Comparison of ENCODE assay signal across 23 cellular contexts in genomic region chr3:67405193-67405592, GRCh38.
DNase-seq lines count a peak whose midpoint lies in the region; ATAC-seq, FAIRE-seq and TF ChIP-seq lines count a peak whose summit lies in the region.
"Had no signal": no experiment of that assay in that cellular context is flagged by ENCODE, and none has a peak within 500 bp of the region (broad histone marks: within the 10 kb centered on the region; RNA-seq: fewer than 3 reads in every experiment).

No MANE protein-coding gene starts in this region.

- H3K4me3 Mint-ChIP-seq in activated naive CD4-positive, alpha-beta T cell treated with anti-CD3 and anti-CD28 coated beads, Interleukin-2, amount 50 U/mL, for 24 hours, result no peak overlapping the region
- H3K4me3 Mint-ChIP-seq in activated naive CD4-positive, alpha-beta T cell treated with anti-CD3 and anti-CD28 coated beads for 36 hours, result no peak overlapping the region
- no peak overlapping the region for H3K4me3 Mint-ChIP-seq in progenitor cell of endocrine pancreas (ENCODE audit: low read depth)
- H3K4me3 Mint-ChIP-seq: B cell; CD4-positive, alpha-beta T cell; CD8-positive, alpha-beta T cell had no signal

- no peak overlapping the region for H2BK15ac ChIP-seq in mesendoderm (replicated peaks; ENCODE audit: low read depth)

- no peak for DNase-seq in activated naive CD4-positive, alpha-beta T cell treated with anti-CD3 and anti-CD28 coated beads for 36 hours
- no peak for DNase-seq in right lobe of liver
- DNase-seq in HepG2 (ENCODE audit: low spot score), result no peak
- DNase-seq in left lobe of liver (ENCODE audit: low spot score), result no peak
- no peak for DNase-seq in progenitor cell of endocrine pancreas (ENCODE audit: low spot score, unreplicated experiment)
- no peak for DNase-seq in mesendoderm
- DNase-seq in 8988T, result no peak
- DNase-seq: AML-193; Caco-2; Calu3; CD4-positive, alpha-beta T cell; CD8-positive, alpha-beta T cell; DMS79 treated with DMSO at 0.1 percent for 48 hours; GF-D8 had no signal

- no peak overlapping the region for H4K5ac ChIP-seq in mesendoderm (ENCODE audit: low read length)

- no peaks in the 10 kb centered on the region for H3K79me1 ChIP-seq in mesendoderm (ENCODE audit: low read length)

- H2BK120ac ChIP-seq in mesendoderm (ENCODE audit: low read depth, low read length), result no peak overlapping the region

- H3K18ac ChIP-seq in mesendoderm (ENCODE audit: low read length), result no peak overlapping the region

- H3K56ac ChIP-seq in mesendoderm (ENCODE audit: low read length), result no peak overlapping the region

- peak overlapping the region; percentile 18 for H3K27ac Mint-ChIP-seq in activated naive CD4-positive, alpha-beta T cell treated with anti-CD3 and anti-CD28 coated beads, Interleukin-2, amount 50 U/mL, for 24 hours
- H3K27ac Mint-ChIP-seq in activated naive CD4-positive, alpha-beta T cell treated with anti-CD3 and anti-CD28 coated beads for 36 hours, result no peak overlapping the region
- peak overlapping the region; percentile 33 for H3K27ac Mint-ChIP-seq in progenitor cell of endocrine pancreas
- H3K27ac Mint-ChIP-seq: B cell; CD4-positive, alpha-beta T cell had no signal

- peak overlapping the region in 1 of 3 donors; percentile 13 for H3K27ac ChIP-seq in right lobe of liver
- H3K27ac ChIP-seq in HepG2 (ENCODE audit: extremely low read length, insufficient read depth, low read length), result no peak overlapping the region
- H3K27ac ChIP-seq in mesendoderm (ENCODE audit: low read depth, low read length), result no peak overlapping the region
- H3K27ac ChIP-seq: A549; BLaER1 treated with 17β-estradiol and CSF1 and Interleukin-3, amounts not matched to agents 10 nM and 100 nM; C4-2B had no signal

- no peak overlapping the region for H2AK5ac ChIP-seq in mesendoderm (ENCODE audit: low read length)

- peak; percentile 31 to 53 (median 44) for ATAC-seq in right lobe of liver
- no peak for ATAC-seq in HepG2
- peak; percentile 59 for ATAC-seq in left lobe of liver
- ATAC-seq: A549; CD8-positive, alpha-beta T cell had no signal

- no TSS peak for BruUV-seq in HepG2 (replicated peaks; lab: Mats Ljungman, UMichigan)

- H3K4me1 ChIP-seq in right lobe of liver (peaks cover 0 to 32% (median 10%) of the 10 kb centered on the region in 4 donors), HepG2 (ENCODE audit: insufficient read depth, low read length) (no peaks in the 10 kb centered on the region), mesendoderm (ENCODE audit: control insufficient read depth, low read depth, low read length) (no peaks in the 10 kb centered on the region)
- H3K4me1 ChIP-seq: A549; BLaER1 treated with 17β-estradiol and CSF1 and Interleukin-3, amounts not matched to agents 10 nM and 100 nM; Caco-2 had no signal

- H3K36me3 Mint-ChIP-seq in activated naive CD4-positive, alpha-beta T cell treated with anti-CD3 and anti-CD28 coated beads, Interleukin-2, amount 50 U/mL, for 24 hours, result peaks cover 34% of the 10 kb centered on the region
- peaks cover 47% of the 10 kb centered on the region for H3K36me3 Mint-ChIP-seq in activated naive CD4-positive, alpha-beta T cell treated with anti-CD3 and anti-CD28 coated beads for 36 hours (ENCODE audit: low read depth)
- H3K36me3 Mint-ChIP-seq in progenitor cell of endocrine pancreas (ENCODE audit: insufficient read depth), result peaks cover 7% of the 10 kb centered on the region

- no peak overlapping the region for H4K8ac ChIP-seq in mesendoderm (ENCODE audit: low read depth, low read length)

- H2AFZ ChIP-seq in HepG2 (ENCODE audit: low read length), result no peak overlapping the region

- POLR2A ChIA-PET in HepG2 (lab: Yijun Ruan, JAX), result no interaction called here

- H4K20me1 ChIP-seq in HepG2 (ENCODE audit: insufficient read depth, low read length), result no peaks in the 10 kb centered on the region
- H4K20me1 ChIP-seq: BLaER1 treated with 17β-estradiol and CSF1 and Interleukin-3, amounts not matched to agents 10 nM and 100 nM had no signal

- CTCF ChIA-PET in activated naive CD4-positive, alpha-beta T cell treated with anti-CD3 and anti-CD28 coated beads for 36 hours (lab: Charles Lee), result interaction anchor here (0.6 kb wide), 2 partner anchors 16 to 43 kb away, joined by 3 read pairs; no protein-coding TSS in a partner anchor
- CTCF ChIA-PET in HepG2 (lab: Yijun Ruan, JAX; ENCODE audit: low intra/inter-chr PET ratio, low total read pairs), result no interaction called here

- no peak overlapping the region for H3K4ac ChIP-seq in mesendoderm (ENCODE audit: low read depth, low read length)

- no peak overlapping the region for H3K4me3 ChIP-seq in right lobe of liver
- no peak overlapping the region for H3K4me3 ChIP-seq in HepG2 (replicated peaks in 1 of 3; ENCODE audit: insufficient read depth in 1 of 3, low read depth in 2 of 3, low read length in 3 of 3)
- no peak overlapping the region for H3K4me3 ChIP-seq in mesendoderm (ENCODE audit: low read length)
- H3K4me3 ChIP-seq: A549; BLaER1 treated with 17β-estradiol and CSF1 and Interleukin-3, amounts not matched to agents 10 nM and 100 nM had no signal

- H3K9me3 ChIP-seq in right lobe of liver (no peaks in the 10 kb centered on the region), HepG2 (ENCODE audit: low read length) (no peaks in the 10 kb centered on the region)
- H3K9me3 ChIP-seq: A549; BLaER1 treated with 17β-estradiol and CSF1 and Interleukin-3, amounts not matched to agents 10 nM and 100 nM; Caco-2 had no signal

- no peak for FAIRE-seq in HepG2 (lab: Jason Lieb, UNC)
- FAIRE-seq: A549, D721Med, G401.6, GM12891, GM19239 had no signal

- no peaks in the 10 kb centered on the region for H3K9me3 Mint-ChIP-seq in activated naive CD4-positive, alpha-beta T cell treated with anti-CD3 and anti-CD28 coated beads, Interleukin-2, amount 50 U/mL, for 24 hours
- no peaks in the 10 kb centered on the region for H3K9me3 Mint-ChIP-seq in activated naive CD4-positive, alpha-beta T cell treated with anti-CD3 and anti-CD28 coated beads for 36 hours
- no peaks in the 10 kb centered on the region for H3K9me3 Mint-ChIP-seq in progenitor cell of endocrine pancreas (ENCODE audit: low read depth)
- H3K9me3 Mint-ChIP-seq: CD4-positive, alpha-beta T cell; CD8-positive, alpha-beta T cell had no signal

- no peak for TF ChIP-seq POLR2A in right lobe of liver (IDR thresholded peaks at IDR 0.05)
- no peak for TF ChIP-seq POLR2A in HepG2 (IDR thresholded peaks at IDR 0.05; ENCODE audit: insufficient read depth in 1 of 2, low read depth in 2 of 2, low read length in 2 of 2)

- H3K9ac ChIP-seq in HepG2 (ENCODE audit: insufficient read depth, low read depth, low read length) (no peak overlapping the region), mesendoderm (ENCODE audit: low read length) (no peak overlapping the region)
- H3K9ac ChIP-seq: BLaER1 treated with 17β-estradiol and CSF1 and Interleukin-3, amounts not matched to agents 10 nM and 100 nM had no signal

- H3K36me3 ChIP-seq in right lobe of liver, result no peaks in the 10 kb centered on the region
- H3K36me3 ChIP-seq in HepG2 (replicated peaks in 1 of 2; ENCODE audit: control insufficient read depth in 1 of 2, insufficient read depth in 2 of 2, low read length in 2 of 2), result peaks cover 1 to 7% of the 10 kb centered on the region in 2 experiments; a peak in 2 of 5 replicates
- no peaks in the 10 kb centered on the region for H3K36me3 ChIP-seq in mesendoderm (ENCODE audit: control insufficient read depth, insufficient read depth, low read length)

- no peaks in the 10 kb centered on the region for H3K27me3 Mint-ChIP-seq in activated naive CD4-positive, alpha-beta T cell treated with anti-CD3 and anti-CD28 coated beads, Interleukin-2, amount 50 U/mL, for 24 hours
- H3K27me3 Mint-ChIP-seq in activated naive CD4-positive, alpha-beta T cell treated with anti-CD3 and anti-CD28 coated beads for 36 hours (ENCODE audit: low read depth), result no peaks in the 10 kb centered on the region
- no peaks in the 10 kb centered on the region for H3K27me3 Mint-ChIP-seq in progenitor cell of endocrine pancreas
- H3K27me3 Mint-ChIP-seq: B cell; CD4-positive, alpha-beta T cell had no signal

- no peak overlapping the region for H2BK5ac ChIP-seq in mesendoderm (ENCODE audit: low read length)

- H3K79me2 ChIP-seq in HepG2 (ENCODE audit: insufficient read depth, low read length) (no peaks in the 10 kb centered on the region), mesendoderm (ENCODE audit: control insufficient read depth, insufficient read depth, low read length) (no peaks in the 10 kb centered on the region)

- H3K4me1 Mint-ChIP-seq in activated naive CD4-positive, alpha-beta T cell treated with anti-CD3 and anti-CD28 coated beads, Interleukin-2, amount 50 U/mL, for 24 hours, result peaks cover 3% of the 10 kb centered on the region
- no peaks in the 10 kb centered on the region for H3K4me1 Mint-ChIP-seq in activated naive CD4-positive, alpha-beta T cell treated with anti-CD3 and anti-CD28 coated beads for 36 hours (ENCODE audit: low read depth)
- peaks cover 23% of the 10 kb centered on the region for H3K4me1 Mint-ChIP-seq in progenitor cell of endocrine pancreas (ENCODE audit: low read depth)
- H3K4me1 Mint-ChIP-seq: B cell had no signal

- no peak overlapping the region for H3K23ac ChIP-seq in mesendoderm (ENCODE audit: low read length)

- H3K4me2 ChIP-seq in HepG2 (ENCODE audit: low read depth, low read length) (no peak overlapping the region), mesendoderm (ENCODE audit: low read length) (no peak overlapping the region)
- H3K4me2 ChIP-seq: A549; BLaER1 treated with 17β-estradiol and CSF1 and Interleukin-3, amounts not matched to agents 10 nM and 100 nM had no signal

- H3K27me3 ChIP-seq in right lobe of liver (no peaks in the 10 kb centered on the region), HepG2 (ENCODE audit: control insufficient read depth in 1 of 2, insufficient read depth in 2 of 2, low read length in 2 of 2) (no peaks in the 10 kb centered on the region), mesendoderm (ENCODE audit: insufficient read depth, low read length, poor library complexity) (no peaks in the 10 kb centered on the region)
- H3K27me3 ChIP-seq: BLaER1 treated with 17β-estradiol and CSF1 and Interleukin-3, amounts not matched to agents 10 nM and 100 nM had no signal

- no peak for TF ChIP-seq CTCF in right lobe of liver (IDR thresholded peaks at IDR 0.05)
- TF ChIP-seq CTCF in HepG2 (CRISPR knock-in tag; IDR thresholded peaks at IDR 0.05), result no peak
- no peak for TF ChIP-seq CTCF in progenitor cell of endocrine pancreas (IDR thresholded peaks at IDR 0.05; ENCODE audit: unreplicated experiment)

- TF ChIP-seq EP300 in HepG2 (IDR thresholded peaks at IDR 0.05; ENCODE audit: low read depth in 2 of 2, low read length in 2 of 2) (no peak), HepG2 (CRISPR knock-in tag; IDR thresholded peaks at IDR 0.05; ENCODE audit: borderline replicate concordance) (no peak)

- no peak for TF ChIP-seq RAD21 in HepG2 (CRISPR knock-in tag; IDR thresholded peaks at IDR 0.05)

- intact Hi-C loops in activated naive CD4-positive, alpha-beta T cell treated with anti-CD3 and anti-CD28 coated beads for 36 hours (cut with micrococcal nuclease), result no loop called here
- intact Hi-C loops in right lobe of liver (cut with DNase I) (no loop called here), HepG2 (cut with micrococcal nuclease; ENCODE audit: unreplicated experiment) (no loop called here)

- in situ Hi-C loops in HepG2 (cut with HindIII; ENCODE audit: extremely low pct_ligation_motif_present, low pct_unique_long_range_greater_than_20kb), result no loop called here

TF ChIP-seq in HepG2, 621 proteins besides CTCF, POLR2A, EP300 and RAD21 (continues in another document):
- TF ChIP-seq ZBTB42 (CRISPR knock-in tag; IDR thresholded peaks at IDR 0.05), result no peak
